Comparison of ENCODE assay signal across 31 cellular contexts in the genomic region with DNA sequence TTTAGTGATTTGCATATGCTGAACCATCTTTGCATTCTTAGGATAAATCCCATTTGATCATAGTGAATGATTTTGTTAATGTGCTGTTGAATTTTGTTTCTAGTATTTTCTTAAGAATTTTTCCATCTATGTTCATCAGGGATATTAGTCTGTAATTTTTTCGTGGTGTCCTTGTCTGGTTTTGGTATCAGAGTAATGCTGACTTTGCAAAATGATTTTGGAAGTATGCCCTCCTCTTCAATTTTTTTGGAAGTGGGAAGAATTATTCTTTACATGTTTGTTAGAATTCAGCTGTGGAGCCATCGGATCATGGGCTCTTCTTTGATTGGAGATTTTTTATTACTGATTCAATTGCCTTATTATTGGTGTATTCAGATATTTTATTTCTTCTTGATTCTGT.
"Had no signal": no experiment of that assay in that cellular context is flagged by ENCODE, and none has a peak within 500 bp of the region (broad histone marks: within the 10 kb centered on the region; RNA-seq: fewer than 3 reads in every experiment).

No MANE protein-coding gene starts in this region.

- H3K27me3 Mint-ChIP-seq: activated B cell treated with CpG ODN at 0.5 μM for 24 hours; activated CD4-positive, alpha-beta memory T cell treated with anti-CD3 and anti-CD28 coated beads, Interleukin-2, amount 10 ng/mL, durations not matched to agents 7 days and 5 days; activated CD8-positive, alpha-beta memory T cell treated with anti-CD3 and anti-CD28 coated beads, Interleukin-2, amount 10 ng/mL, durations not matched to agents 7 days and 5 days; activated naive CD4-positive, alpha-beta T cell treated with anti-CD3 and anti-CD28 coated beads, Interleukin-2, amount 10 ng/mL, durations not matched to agents 7 days and 5 days; activated naive CD4-positive, alpha-beta T cell treated with anti-CD3 and anti-CD28 coated beads, Interleukin-2, amount 50 U/mL, for 24 hours; activated naive CD8-positive, alpha-beta T cell; activated naive CD8-positive, alpha-beta T cell treated with anti-CD3 and anti-CD28 coated beads, Interleukin-2, amount 10 ng/mL, durations not matched to agents 7 days and 5 days; activated naive CD8-positive, alpha-beta T cell treated with anti-CD3 and anti-CD28 coated beads, Interleukin-2, amount 50 U/mL, for 24 hours had no signal

- H3K9me3 ChIP-seq: body of pancreas had no signal

- DNase-seq: activated B cell treated with CpG ODN at 0.5 μM for 24 hours; activated CD4-positive, alpha-beta memory T cell treated with anti-CD3 and anti-CD28 coated beads, Interleukin-2, amount 10 ng/mL, durations not matched to agents 7 days and 5 days; activated CD4-positive, alpha-beta T cell treated with anti-CD3 and anti-CD28 coated beads for 4 hours; activated CD4-positive, alpha-beta T cell treated with anti-CD3 and anti-CD28 coated beads, Interleukin-2, amount 10 ng/mL, durations not matched to agents 7 days and 5 days; activated CD4-positive, alpha-beta T cell treated with anti-CD3 and anti-CD28 coated beads, Interleukin-2, amount 50 U/mL, for 48 hours; activated CD4-positive, CD25-positive, alpha-beta regulatory T cell treated with anti-CD3 and anti-CD28 coated beads, Interleukin-2, amount 50 U/mL, for 72 hours; activated CD8-positive, alpha-beta memory T cell treated with anti-CD3 and anti-CD28 coated beads for 24 hours; activated CD8-positive, alpha-beta memory T cell treated with anti-CD3 and anti-CD28 coated beads, Interleukin-2, amount 10 ng/mL, durations not matched to agents 7 days and 5 days; activated CD8-positive, alpha-beta memory T cell treated with anti-CD3 and anti-CD28 coated beads, Interleukin-2, amount 50 U/mL, for 48 hours; activated CD8-positive, alpha-beta T cell treated with anti-CD3 and anti-CD28 coated beads, Interleukin-2, amount 10 ng/mL, durations not matched to agents 7 days and 5 days; activated effector memory CD4-positive, alpha-beta T cell treated with Interleukin-2 at 50 U/mL for 16 hours; activated gamma-delta T cell; activated naive CD4-positive, alpha-beta T cell treated with anti-CD3 and anti-CD28 coated beads, Interleukin-2, amount 10 ng/mL, durations not matched to agents 7 days and 5 days; activated naive CD4-positive, alpha-beta T cell treated with Interleukin-2 at 50 U/mL for 16 hours; activated naive CD8-positive, alpha-beta T cell treated with anti-CD3 and anti-CD28 coated beads, Interleukin-2, amount 10 ng/mL, durations not matched to agents 7 days and 5 days; activated naive CD8-positive, alpha-beta T cell treated with anti-CD3 and anti-CD28 coated beads, Interleukin-2, amount 50 U/mL, for 24 hours; activated T-cell treated with anti-CD3 and anti-CD28 coated beads, Interleukin-2, amount 50 U/mL, for 24 hours; activated T-cell treated with anti-CD3 and anti-CD28 coated beads, Interleukin-2, amount 50 U/mL, for 48 hours; amygdala; anterior cingulate cortex; body of pancreas; brain microvascular endothelial cell; central memory CD4-positive, alpha-beta T cell; T-helper 17 cell had no signal

- H3K36me3 ChIP-seq: ascending aorta, brain microvascular endothelial cell, breast epithelium had no signal

- FAIRE-seq: TTC549 had no signal

- H3K4me3 ChIP-seq: ascending aorta, body of pancreas, breast epithelium had no signal

- H3K27ac Mint-ChIP-seq: activated B cell treated with CpG ODN at 0.5 μM for 24 hours; activated CD4-positive, alpha-beta memory T cell treated with anti-CD3 and anti-CD28 coated beads, Interleukin-2, amount 10 ng/mL, durations not matched to agents 7 days and 5 days; activated CD4-positive, alpha-beta T cell treated with anti-CD3 and anti-CD28 coated beads, Interleukin-2, amount 10 ng/mL, durations not matched to agents 7 days and 5 days; activated CD8-positive, alpha-beta memory T cell treated with anti-CD3 and anti-CD28 coated beads, Interleukin-2, amount 10 ng/mL, durations not matched to agents 7 days and 5 days; activated CD8-positive, alpha-beta T cell treated with anti-CD3 and anti-CD28 coated beads, Interleukin-2, amount 10 ng/mL, durations not matched to agents 7 days and 5 days; activated naive CD4-positive, alpha-beta T cell treated with anti-CD3 and anti-CD28 coated beads, Interleukin-2, amount 10 ng/mL, durations not matched to agents 7 days and 5 days; activated naive CD4-positive, alpha-beta T cell treated with anti-CD3 and anti-CD28 coated beads, Interleukin-2, amount 50 U/mL, for 24 hours; activated naive CD8-positive, alpha-beta T cell; activated naive CD8-positive, alpha-beta T cell treated with anti-CD3 and anti-CD28 coated beads, Interleukin-2, amount 10 ng/mL, durations not matched to agents 7 days and 5 days; activated naive CD8-positive, alpha-beta T cell treated with anti-CD3 and anti-CD28 coated beads, Interleukin-2, amount 50 U/mL, for 24 hours; activated T-cell treated with anti-CD3 and anti-CD28 coated beads, Interleukin-2, amount 50 U/mL, for 24 hours; activated T-helper 2 cell treated with anti-CD3 and anti-CD28 coated beads, Interferon-gamma antibody, Interleukin-2, Interleukin-4, amounts not matched to agents 10 μg/mL and 5 μg/mL and 100 μg/mL, durations not matched to agents 14 hours and 24 hours and 36 hours; T-helper 17 cell had no signal

- H3K27me3 ChIP-seq: ascending aorta, body of pancreas, brain microvascular endothelial cell had no signal

- H3K4me1 ChIP-seq: ascending aorta, body of pancreas, breast epithelium had no signal

- H3K4me1 Mint-ChIP-seq: activated CD4-positive, alpha-beta memory T cell treated with anti-CD3 and anti-CD28 coated beads, Interleukin-2, amount 10 ng/mL, durations not matched to agents 7 days and 5 days; activated CD4-positive, alpha-beta T cell treated with anti-CD3 and anti-CD28 coated beads, Interleukin-2, amount 10 ng/mL, durations not matched to agents 7 days and 5 days; activated CD8-positive, alpha-beta memory T cell treated with anti-CD3 and anti-CD28 coated beads, Interleukin-2, amount 10 ng/mL, durations not matched to agents 7 days and 5 days; activated naive CD4-positive, alpha-beta T cell treated with anti-CD3 and anti-CD28 coated beads, Interleukin-2, amount 10 ng/mL, durations not matched to agents 7 days and 5 days; activated naive CD8-positive, alpha-beta T cell treated with anti-CD3 and anti-CD28 coated beads, Interleukin-2, amount 50 U/mL, for 24 hours; T-helper 17 cell had no signal

- H3K4me3 Mint-ChIP-seq: activated B cell treated with CpG ODN at 0.5 μM for 24 hours; activated CD4-positive, alpha-beta memory T cell treated with anti-CD3 and anti-CD28 coated beads, Interleukin-2, amount 10 ng/mL, durations not matched to agents 7 days and 5 days; activated CD4-positive, alpha-beta T cell treated with anti-CD3 and anti-CD28 coated beads, Interleukin-2, amount 10 ng/mL, durations not matched to agents 7 days and 5 days; activated CD8-positive, alpha-beta memory T cell treated with anti-CD3 and anti-CD28 coated beads, Interleukin-2, amount 10 ng/mL, durations not matched to agents 7 days and 5 days; activated CD8-positive, alpha-beta T cell treated with anti-CD3 and anti-CD28 coated beads, Interleukin-2, amount 10 ng/mL, durations not matched to agents 7 days and 5 days; activated naive CD4-positive, alpha-beta T cell treated with anti-CD3 and anti-CD28 coated beads, Interleukin-2, amount 10 ng/mL, durations not matched to agents 7 days and 5 days; activated naive CD4-positive, alpha-beta T cell treated with anti-CD3 and anti-CD28 coated beads, Interleukin-2, amount 50 U/mL, for 24 hours; activated naive CD8-positive, alpha-beta T cell; activated naive CD8-positive, alpha-beta T cell treated with anti-CD3 and anti-CD28 coated beads, Interleukin-2, amount 10 ng/mL, durations not matched to agents 7 days and 5 days; activated naive CD8-positive, alpha-beta T cell treated with anti-CD3 and anti-CD28 coated beads, Interleukin-2, amount 50 U/mL, for 24 hours; activated T-cell treated with anti-CD3 and anti-CD28 coated beads, Interleukin-2, amount 50 U/mL, for 24 hours; T-helper 17 cell had no signal

- H3K27ac ChIP-seq: ascending aorta, body of pancreas, brain microvascular endothelial cell, breast epithelium, VCaP had no signal

- H3K9me3 Mint-ChIP-seq: activated naive CD4-positive, alpha-beta T cell treated with anti-CD3 and anti-CD28 coated beads, Interleukin-2, amount 10 ng/mL, durations not matched to agents 7 days and 5 days had no signal

- H3K36me3 Mint-ChIP-seq: activated naive CD4-positive, alpha-beta T cell treated with anti-CD3 and anti-CD28 coated beads, Interleukin-2, amount 10 ng/mL, durations not matched to agents 7 days and 5 days; activated naive CD8-positive, alpha-beta T cell treated with anti-CD3 and anti-CD28 coated beads, Interleukin-2, amount 10 ng/mL, durations not matched to agents 7 days and 5 days had no signal

- ATAC-seq: activated CD8-positive, alpha-beta memory T cell treated with anti-CD3 and anti-CD28 coated beads, Interleukin-2, amount 10 ng/mL, durations not matched to agents 7 days and 5 days; activated CD8-positive, alpha-beta T cell treated with anti-CD3 and anti-CD28 coated beads, Interleukin-2, amount 10 ng/mL, durations not matched to agents 7 days and 5 days; activated naive CD8-positive, alpha-beta T cell treated with anti-CD3 and anti-CD28 coated beads, Interleukin-2, amount 50 U/mL, for 24 hours; body of pancreas; T-helper 17 cell had no signal
